ENCODE assay signal across 13 cellular contexts in genomic region chr11:16252373-16252772, GRCh38.
DNase-seq lines count a peak whose midpoint lies in the region; ATAC-seq and TF ChIP-seq lines count a peak whose summit lies in the region.
"Had no signal": no experiment of that assay in that cellular context is flagged by ENCODE, and none has a peak within 500 bp of the region (broad histone marks: within the 10 kb centered on the region; RNA-seq: fewer than 3 reads in every experiment).

No MANE protein-coding gene starts in this region.

- no peak for TF ChIP-seq CTCF in hepatocyte (IDR thresholded peaks at IDR 0.05; ENCODE audit: poor library complexity)
- peak; percentile 64 for TF ChIP-seq CTCF in type B pancreatic cell (conservative IDR thresholded peaks at IDR 0.05)

- no peaks in the 10 kb centered on the region for H3K4me1 ChIP-seq in hepatocyte (ENCODE audit: insufficient read depth)

- no peaks in the 10 kb centered on the region for H3K36me3 ChIP-seq in hepatocyte (replicated peaks; ENCODE audit: insufficient read depth, low read depth)

- no peaks in the 10 kb centered on the region for H3K4me1 Mint-ChIP-seq in type B pancreatic cell (ENCODE audit: unreplicated experiment)
- H3K4me1 Mint-ChIP-seq: activated CD8-positive, alpha-beta memory T cell treated with anti-CD3 and anti-CD28 coated beads, Interleukin-2, amount 10 ng/mL, durations not matched to agents 7 days and 5 days; B cell; T-cell had no signal

- no peak overlapping the region for H3K4me3 Mint-ChIP-seq in type B pancreatic cell
- H3K4me3 Mint-ChIP-seq: activated CD8-positive, alpha-beta memory T cell treated with anti-CD3 and anti-CD28 coated beads, Interleukin-2, amount 10 ng/mL, durations not matched to agents 7 days and 5 days; B cell; T-cell had no signal

- intact Hi-C loops in Right ventricle myocardium superior (cut with DNase I) = no loop called here
- intact Hi-C loops in Right ventricle myocardium inferior (cut with DNase I) = no loop called here

- 52% methylated on average over 4 of the region's 4 CpGs for WGBS in hepatocyte (ENCODE audit: low lambda C conversion rate, missing lambda C conversion rate)

- DNase-seq in Right ventricle myocardium superior (no peak), Right ventricle myocardium inferior (ENCODE audit: missing footprints) (no peak), SK-MEL-5 (ENCODE audit: low read depth, low spot score) (peak; percentile 53), hepatocyte (ENCODE audit: low spot score) (peak; percentile 19), type B pancreatic cell (ENCODE audit: extremely low spot score, unreplicated experiment) (no peak), GDM1 (lab: John Stamatoyannopoulos, UW) (no peak)
- no peak for DNase-seq in central memory CD4-positive, alpha-beta T cell
- DNase-seq in activated CD4-positive, CD25-positive, alpha-beta regulatory T cell treated with anti-CD3 and anti-CD28 coated beads, Interleukin-2, amount 50 U/mL, for 72 hours = no peak
- DNase-seq: activated CD8-positive, alpha-beta memory T cell treated with anti-CD3 and anti-CD28 coated beads, Interleukin-2, amount 10 ng/mL, durations not matched to agents 7 days and 5 days; amniotic stem cell; NCI-H446 treated with DMSO at 0.1 percent for 48 hours; T-cell had no signal

- ATAC-seq in Right ventricle myocardium superior (ENCODE audit: poor library complexity) (peak; percentile 34), Right ventricle myocardium inferior (no peak)
- ATAC-seq: activated CD8-positive, alpha-beta memory T cell treated with anti-CD3 and anti-CD28 coated beads, Interleukin-2, amount 10 ng/mL, durations not matched to agents 7 days and 5 days; T-cell had no signal

- H3K4me2 ChIP-seq in hepatocyte = no peak overlapping the region

- H3K27me3 Mint-ChIP-seq in type B pancreatic cell = no peaks in the 10 kb centered on the region
- H3K27me3 Mint-ChIP-seq: activated CD8-positive, alpha-beta memory T cell treated with anti-CD3 and anti-CD28 coated beads, Interleukin-2, amount 10 ng/mL, durations not matched to agents 7 days and 5 days; B cell; T-cell had no signal

- no peak overlapping the region for H3K27ac Mint-ChIP-seq in type B pancreatic cell
- H3K27ac Mint-ChIP-seq: activated CD8-positive, alpha-beta memory T cell treated with anti-CD3 and anti-CD28 coated beads, Interleukin-2, amount 10 ng/mL, durations not matched to agents 7 days and 5 days; B cell; T-cell had no signal

- H3K9me3 ChIP-seq in hepatocyte (ENCODE audit: low read depth) = no peaks in the 10 kb centered on the region

- H4K20me1 ChIP-seq in hepatocyte (ENCODE audit: insufficient read depth, poor library complexity, severe bottlenecking) = no peaks in the 10 kb centered on the region

- no peaks in the 10 kb centered on the region for H3K9me2 ChIP-seq in hepatocyte (replicated peaks; ENCODE audit: insufficient read depth)

- no peak overlapping the region for H3K4me3 ChIP-seq in hepatocyte

- in situ Hi-C loops in SK-MEL-5 (cut with HindIII; ENCODE audit: low pct_unique_long_range_greater_than_20kb, low sequenced_read_pairs) = no loop called here

- H3K27ac ChIP-seq in hepatocyte = no peak overlapping the region

- H3K9me3 Mint-ChIP-seq in type B pancreatic cell = no peaks in the 10 kb centered on the region

- no peaks in the 10 kb centered on the region for H3K27me3 ChIP-seq in hepatocyte

- no peak overlapping the region for H2AFZ ChIP-seq in hepatocyte

- H3K79me2 ChIP-seq in hepatocyte = peaks cover 8% of the 10 kb centered on the region

- no peaks in the 10 kb centered on the region for H3K36me3 Mint-ChIP-seq in type B pancreatic cell
- H3K36me3 Mint-ChIP-seq: activated CD8-positive, alpha-beta memory T cell treated with anti-CD3 and anti-CD28 coated beads, Interleukin-2, amount 10 ng/mL, durations not matched to agents 7 days and 5 days; T-cell had no signal

Comparison
In these comparisons a context has a peak if more than half of its experiments do, and no peak if none do; other contexts are left out.
1. DNase-seq: peak in SK-MEL-5 (single experiment) and hepatocyte (single experiment); none in Right ventricle myocardium superior (single experiment), Right ventricle myocardium inferior (single experiment), type B pancreatic cell (single experiment), GDM1 (single experiment), central memory CD4-positive, alpha-beta T cell (single experiment) and activated CD4-positive, CD25-positive, alpha-beta regulatory T cell treated with anti-CD3 and anti-CD28 coated beads, Interleukin-2, amount 50 U/mL, for 72 hours (single experiment).